ENCODE assay signal across 30 cellular contexts in the genomic region with DNA sequence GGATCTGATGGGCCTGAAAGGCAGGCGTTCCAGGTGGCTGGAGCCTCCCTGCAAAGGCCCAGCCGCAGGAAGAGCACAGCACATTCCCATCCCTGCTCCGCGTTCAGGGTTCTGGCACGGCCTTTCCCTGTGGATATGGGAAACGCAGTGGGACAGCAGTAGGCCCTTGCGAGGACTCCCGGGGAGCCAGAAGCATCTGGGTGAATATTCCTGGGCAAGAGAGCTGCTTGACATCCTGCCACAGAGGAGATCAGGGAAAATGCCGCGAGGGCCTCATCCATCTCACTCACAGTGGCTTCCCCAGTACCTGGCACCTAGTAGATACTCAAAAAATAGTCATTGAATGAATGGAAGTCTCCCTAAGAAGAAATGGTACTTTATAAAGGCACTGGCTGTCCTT.
"Had no signal": no experiment of that assay in that cellular context is flagged by ENCODE, and none has a peak within 500 bp of the region (broad histone marks: within the 10 kb centered on the region; RNA-seq: fewer than 3 reads in every experiment).

No MANE protein-coding gene starts in this region.

- DNase-seq: activated CD4-positive, alpha-beta memory T cell treated with anti-CD3 and anti-CD28 coated beads for 36 hours; activated CD4-positive, alpha-beta T cell treated with anti-CD3 and anti-CD28 coated beads for 36 hours; activated CD4-positive, alpha-beta T cell treated with anti-CD3 and anti-CD28 coated beads, Interleukin-2, amount 10 ng/mL, durations not matched to agents 24 days and 14 days; activated CD4-positive, CD25-positive, alpha-beta regulatory T cell; activated CD4-positive, CD25-positive, alpha-beta regulatory T cell treated with anti-CD3 and anti-CD28 coated beads, Interleukin-2, amount 50 U/mL, for 72 hours; activated CD8-positive, alpha-beta memory T cell treated with anti-CD3 and anti-CD28 coated beads, Interleukin-2, amount 10 ng/mL, durations not matched to agents 7 days and 5 days; activated CD8-positive, alpha-beta memory T cell treated with anti-CD3 and anti-CD28 coated beads, Interleukin-2, amount 50 U/mL, for 4 hours; activated CD8-positive, alpha-beta T cell treated with anti-CD3 and anti-CD28 coated beads, Interleukin-2, amount 10 ng/mL, durations not matched to agents 7 days and 5 days; activated gamma-delta T cell treated with Interleukin-2 at 50 U/mL for 16 hours; activated naive CD4-positive, alpha-beta T cell treated with anti-CD3 and anti-CD28 coated beads, Interleukin-2, amount 50 U/mL, for 16 hours; activated naive CD4-positive, alpha-beta T cell treated with Interleukin-2 at 50 U/mL for 16 hours; activated T-cell treated with anti-CD3 and anti-CD28 coated beads, Interleukin-2, amount 50 U/mL, for 1 hour; activated T-cell treated with anti-CD3 and anti-CD28 coated beads, Interleukin-2, amount 50 U/mL, for 48 hours; adrenal gland; amygdala; body of pancreas; caudate nucleus; cortex of kidney; dermis blood vessel endothelial cell; effector CD8-positive, alpha-beta T cell; endodermal cell; foreskin melanocyte; heart right ventricle; T-helper 1 cell; T-helper 2 cell had no signal

- H3K27me3 ChIP-seq: adrenal gland, body of pancreas, gastroesophageal sphincter had no signal

- H3K4me3 ChIP-seq: adrenal gland, body of pancreas, gastroesophageal sphincter, heart right ventricle had no signal

- H3K27ac ChIP-seq: adrenal gland, body of pancreas, gastroesophageal sphincter, heart right ventricle had no signal

- H3K9me3 Mint-ChIP-seq: activated CD4-positive, alpha-beta memory T cell treated with anti-CD3 and anti-CD28 coated beads for 36 hours; activated CD4-positive, alpha-beta T cell treated with anti-CD3 and anti-CD28 coated beads, Interleukin-2, amount 10 ng/mL, durations not matched to agents 24 days and 14 days; activated T-helper 1 cell treated with anti-CD3 and anti-CD28 coated beads, Interleukin-12 subunit alpha, Interleukin-12 subunit beta, Interleukin-2, Interleukin-4 antibody, amounts not matched to agents 30 ng/mL and 10 ng/mL and 1 ng/mL, durations not matched to agents 14 hours and 24 hours and 36 hours; activated T-helper 2 cell treated with anti-CD3 and anti-CD28 coated beads, Interferon-gamma antibody, Interleukin-2, Interleukin-4, amounts not matched to agents 10 μg/mL and 5 μg/mL and 100 μg/mL, durations not matched to agents 14 hours and 24 hours and 36 hours; endodermal cell had no signal

- H3K36me3 ChIP-seq: adrenal gland, heart right ventricle had no signal

- H3K4me3 Mint-ChIP-seq: activated CD4-positive, alpha-beta memory T cell treated with anti-CD3 and anti-CD28 coated beads for 36 hours; activated CD4-positive, alpha-beta T cell treated with anti-CD3 and anti-CD28 coated beads for 36 hours; activated CD4-positive, alpha-beta T cell treated with anti-CD3 and anti-CD28 coated beads, Interleukin-2, amount 10 ng/mL, durations not matched to agents 24 days and 14 days; activated CD8-positive, alpha-beta memory T cell treated with anti-CD3 and anti-CD28 coated beads, Interleukin-2, amount 10 ng/mL, durations not matched to agents 7 days and 5 days; activated CD8-positive, alpha-beta T cell treated with anti-CD3 and anti-CD28 coated beads, Interleukin-2, amount 10 ng/mL, durations not matched to agents 7 days and 5 days; activated naive CD8-positive, alpha-beta T cell; activated T-helper 1 cell treated with anti-CD3 and anti-CD28 coated beads, Interleukin-12 subunit alpha, Interleukin-12 subunit beta, Interleukin-2, Interleukin-4 antibody, amounts not matched to agents 30 ng/mL and 10 ng/mL and 1 ng/mL, durations not matched to agents 14 hours and 24 hours and 36 hours; endodermal cell had no signal

- ATAC-seq: activated CD4-positive, alpha-beta T cell treated with anti-CD3 and anti-CD28 coated beads for 36 hours; activated CD8-positive, alpha-beta memory T cell treated with anti-CD3 and anti-CD28 coated beads, Interleukin-2, amount 10 ng/mL, durations not matched to agents 7 days and 5 days; activated CD8-positive, alpha-beta T cell treated with anti-CD3 and anti-CD28 coated beads, Interleukin-2, amount 10 ng/mL, durations not matched to agents 7 days and 5 days; body of pancreas; esophagus mucosa; gastroesophageal sphincter; heart right ventricle had no signal

- H3K9me3 ChIP-seq: adrenal gland, body of pancreas, gastroesophageal sphincter, heart right ventricle had no signal

- H3K27me3 Mint-ChIP-seq: activated CD4-positive, alpha-beta memory T cell treated with anti-CD3 and anti-CD28 coated beads for 36 hours; activated CD8-positive, alpha-beta memory T cell treated with anti-CD3 and anti-CD28 coated beads, Interleukin-2, amount 10 ng/mL, durations not matched to agents 7 days and 5 days; activated naive CD8-positive, alpha-beta T cell had no signal

- H3K27ac Mint-ChIP-seq: activated CD4-positive, alpha-beta memory T cell treated with anti-CD3 and anti-CD28 coated beads for 36 hours; activated CD4-positive, alpha-beta T cell treated with anti-CD3 and anti-CD28 coated beads for 36 hours; activated CD4-positive, alpha-beta T cell treated with anti-CD3 and anti-CD28 coated beads, Interleukin-2, amount 10 ng/mL, durations not matched to agents 24 days and 14 days; activated CD8-positive, alpha-beta memory T cell treated with anti-CD3 and anti-CD28 coated beads, Interleukin-2, amount 10 ng/mL, durations not matched to agents 7 days and 5 days; activated CD8-positive, alpha-beta T cell treated with anti-CD3 and anti-CD28 coated beads, Interleukin-2, amount 10 ng/mL, durations not matched to agents 7 days and 5 days; activated naive CD8-positive, alpha-beta T cell; activated T-helper 1 cell treated with anti-CD3 and anti-CD28 coated beads, Interleukin-12 subunit alpha, Interleukin-12 subunit beta, Interleukin-2, Interleukin-4 antibody, amounts not matched to agents 30 ng/mL and 10 ng/mL and 1 ng/mL, durations not matched to agents 14 hours and 24 hours and 36 hours; activated T-helper 2 cell treated with anti-CD3 and anti-CD28 coated beads, Interferon-gamma antibody, Interleukin-2, Interleukin-4, amounts not matched to agents 10 μg/mL and 5 μg/mL and 100 μg/mL, durations not matched to agents 14 hours and 24 hours and 36 hours; endodermal cell had no signal
